ENCODE assay signal across 21 cellular contexts in the genomic region with DNA sequence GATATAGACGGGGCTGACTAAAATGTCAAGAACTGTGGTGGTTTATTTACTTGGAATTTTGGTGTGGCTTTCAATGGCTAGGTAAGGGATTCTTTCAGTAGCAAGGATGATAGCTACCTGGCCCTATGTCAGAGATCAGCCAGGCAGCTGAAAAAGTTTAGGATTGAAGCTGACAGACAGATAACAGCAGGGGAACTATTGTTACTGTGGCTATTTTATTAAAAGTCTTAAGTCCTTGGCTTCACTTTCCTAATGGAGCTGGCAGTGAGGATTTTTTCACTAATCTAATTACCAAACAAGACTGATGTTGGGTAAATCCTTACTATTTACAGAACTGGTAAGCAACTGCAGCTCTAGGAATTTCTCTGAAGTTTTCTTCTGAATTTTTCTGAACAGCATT.
"Had no signal": no experiment of that assay in that cellular context is flagged by ENCODE, and none has a peak within 500 bp of the region (broad histone marks: within the 10 kb centered on the region; RNA-seq: fewer than 3 reads in every experiment).

No MANE protein-coding gene starts in this region.

- H3K4me3 ChIP-seq: coronary artery, dorsolateral prefrontal cortex, esophagus squamous epithelium, gastrocnemius medialis, heart right ventricle, left lung, lower lobe of right lung had no signal

- H3K27me3 ChIP-seq: dorsolateral prefrontal cortex, esophagus squamous epithelium, gastrocnemius medialis, heart right ventricle, left lung had no signal

- H3K4me1 ChIP-seq: gastrocnemius medialis, lower lobe of right lung had no signal

- H3K36me3 ChIP-seq: esophagus squamous epithelium, gastrocnemius medialis, heart right ventricle, left lung, lower lobe of right lung had no signal

- H3K9me3 ChIP-seq: esophagus squamous epithelium, gastrocnemius medialis, heart right ventricle, left lung, lower lobe of right lung had no signal

- DNase-seq: dermis blood vessel endothelial cell; dorsolateral prefrontal cortex; effector CD4-positive, alpha-beta T cell; effector memory CD4-positive, alpha-beta T cell; erythroblast; esophagus squamous epithelium; foreskin fibroblast; foreskin melanocyte; gastrocnemius medialis; glutamatergic neuron; heart right ventricle; hippocampal formation; left cardiac atrium; left lung; left ventricle myocardium superior; lower lobe of right lung; mesenchymal stem cell; midbrain had no signal

- ATAC-seq: esophagus mucosa, gastrocnemius medialis, heart right ventricle, left cardiac atrium, left lung, left ventricle myocardium superior, lower lobe of right lung had no signal

- H3K27ac ChIP-seq: coronary artery, dorsolateral prefrontal cortex, epithelial cell of prostate, esophagus squamous epithelium, gastrocnemius medialis, heart right ventricle, left lung, lower lobe of right lung had no signal
